Comparison of ENCODE assay signal across 8 cellular contexts in the genomic region with DNA sequence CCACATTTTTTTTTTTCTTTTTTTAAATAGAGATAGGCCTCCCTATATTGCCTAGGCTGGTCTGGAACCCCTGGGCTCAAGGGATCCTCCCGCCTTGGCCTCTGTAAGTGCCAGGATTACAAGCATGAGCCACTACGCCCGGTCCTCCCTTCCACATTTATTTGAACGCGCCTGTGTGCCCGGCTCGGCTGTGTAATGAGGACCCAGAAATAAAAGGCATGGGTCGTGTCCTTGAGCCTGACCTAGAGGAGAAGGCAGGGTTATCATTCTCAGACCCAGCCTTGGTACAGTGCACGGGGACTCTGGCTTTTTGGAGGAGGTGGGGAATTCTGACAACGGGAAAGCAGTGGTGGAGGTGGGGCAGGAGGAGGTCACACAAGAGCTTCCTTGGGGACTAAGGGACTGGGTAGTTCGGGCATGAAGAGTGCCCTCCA. TPM values are rescaled to one million over a fixed set of nuclear protein-coding genes. Genes with fewer than 3 reads are reported as not detected.
A peak's percentile ranks its signal among the peaks of the same experiment; 100 is the strongest.
DNase-seq lines count a peak whose midpoint lies in the region; ATAC-seq, FAIRE-seq and TF ChIP-seq lines count a peak whose summit lies in the region.

No MANE protein-coding gene starts in this region.

- dilution Hi-C loops in IMR-90 (cut with HindIII; ENCODE audit: low sequenced_read_pairs, unreplicated experiment), result no loop called here

- peak overlapping the region; percentile 8; the same call in 1 of the 2 replicates for H2BK120ac ChIP-seq in IMR-90 (ENCODE audit: low read depth, low read length)

- H3K9me3 ChIP-seq in IMR-90 (ENCODE audit: control insufficient read depth, insufficient read depth, low read length), result no peaks in the 10 kb centered on the region
- no peaks in the 10 kb centered on the region for H3K9me3 ChIP-seq in upper lobe of right lung

- peak overlapping the region; percentile 74 for H3K4me3 Mint-ChIP-seq in activated T-helper 17 cell treated with anti-CD3 and anti-CD28 coated beads, Interleukin-2, amount 50 U/mL, for 72 hours

- TF ChIP-seq CTCF in IMR-90 (conservative IDR thresholded peaks at IDR 0.05; ENCODE audit: low read depth, low read length) (no peak), upper lobe of right lung (IDR thresholded peaks at IDR 0.05) (no peak), D721Med (IDR thresholded peaks at IDR 0.05; ENCODE audit: insufficient read depth, missing control alignments) (no peak)

- H3K4me3 ChIP-seq in IMR-90 (ENCODE audit: insufficient read depth, low read depth, low read length) (peak overlapping the region; percentile 69), upper lobe of right lung (peak overlapping the region; percentile 80)

- no peaks in the 10 kb centered on the region for H3K9me1 ChIP-seq in IMR-90 (ENCODE audit: insufficient read depth, low read length)

- peak overlapping the region; percentile 100 for H3K4me2 ChIP-seq in IMR-90 (ENCODE audit: low read depth, low read length)

- no peak for FAIRE-seq in D721Med (lab: Jason Lieb, UNC)

- no TSS peak for BruUV-seq in IMR-90 (replicated peaks; lab: Mats Ljungman, UMichigan)

- H3K27me3 ChIP-seq in IMR-90 (ENCODE audit: control insufficient read depth, insufficient read depth, low read length), result no peaks in the 10 kb centered on the region
- H3K27me3 ChIP-seq in upper lobe of right lung, result no peaks in the 10 kb centered on the region

- H3K56ac ChIP-seq in IMR-90 (ENCODE audit: extremely low read depth, insufficient read depth, low read length), result peak overlapping the region; percentile 87

- intact Hi-C loops in IMR-90 (cut with micrococcal nuclease), result loop anchor here (1.0 kb wide), 1 partner anchor 271 kb away; no protein-coding TSS in a partner anchor
- intact Hi-C loops in left colon (cut with DNase I, micrococcal nuclease), result no loop called here
- intact Hi-C loops in upper lobe of right lung (cut with DNase I), result no loop called here

- H2BK20ac ChIP-seq in IMR-90 (ENCODE audit: low read depth, low read length), result no peak overlapping the region

- peak overlapping the region; percentile 33; the same call in 1 of the 2 replicates for H3K27ac ChIP-seq in IMR-90 (ENCODE audit: insufficient read depth, low read length)
- no peak overlapping the region for H3K27ac ChIP-seq in upper lobe of right lung

- peak overlapping the region; percentile 47 for H2AK9ac ChIP-seq in IMR-90 (replicated peaks; ENCODE audit: low read depth, low read length, poor library complexity)

- H3K36me3 ChIP-seq in IMR-90 (ENCODE audit: control insufficient read depth, insufficient read depth, low read length) (no peaks in the 10 kb centered on the region), upper lobe of right lung (no peaks in the 10 kb centered on the region)

- no peak overlapping the region for H2AK5ac ChIP-seq in IMR-90 (ENCODE audit: low read depth, low read length)

- TF ChIP-seq POLR2A in IMR-90 (IDR thresholded peaks at IDR 0.05; ENCODE audit: low read depth, low read length), result no peak

- DNase-seq in D341Med (ENCODE audit: low spot score), result peak; percentile 42
- no peak for DNase-seq in IMR-90
- no peak for DNase-seq in left colon
- no peak for DNase-seq in upper lobe of right lung
- no peak for DNase-seq in D721Med (ENCODE audit: insufficient read length, low spot score)
- DNase-seq in NCI-H2081 (lab: John Stamatoyannopoulos, UW), result no peak

- H3K9ac ChIP-seq in IMR-90 (ENCODE audit: low read depth, low read length), result peak overlapping the region; percentile 62

- CTCF ChIA-PET in IMR-90 (lab: Yijun Ruan, JAX), result no interaction called here

- peak overlapping the region; percentile 47 for H3K4ac ChIP-seq in IMR-90 (ENCODE audit: low read depth, low read length)

- H3K79me1 ChIP-seq in IMR-90 (ENCODE audit: low read depth in 1 of 2, low read length in 2 of 2), result peaks cover 0 to 12% of the 10 kb centered on the region in 2 experiments; a peak in 1 of 4 replicates

- peak overlapping the region; percentile 62 for H3K27ac Mint-ChIP-seq in activated T-helper 17 cell treated with anti-CD3 and anti-CD28 coated beads, Interleukin-2, amount 50 U/mL, for 72 hours

- ATAC-seq in IMR-90 (ENCODE audit: low read depth), result no peak
- ATAC-seq in activated T-helper 17 cell treated with anti-CD3 and anti-CD28 coated beads, Interleukin-2, amount 50 U/mL, for 72 hours (replicated peaks), result no peak
- ATAC-seq in left colon, result peak; percentile 23
- no peak for ATAC-seq in upper lobe of right lung
- no peak for ATAC-seq in GM21381 (IDR thresholded peaks at IDR 0.05; ENCODE audit: unreplicated experiment)

- H2BK5ac ChIP-seq in IMR-90 (ENCODE audit: low read depth, low read length, poor library complexity, severe bottlenecking), result no peak overlapping the region

- no peak overlapping the region for H2BK15ac ChIP-seq in IMR-90 (ENCODE audit: low read depth, low read length)

- no peak overlapping the region for H4K5ac ChIP-seq in IMR-90 (ENCODE audit: low read depth, low read length)

- H3K9me3 Mint-ChIP-seq in activated T-helper 17 cell treated with anti-CD3 and anti-CD28 coated beads, Interleukin-2, amount 50 U/mL, for 72 hours, result no peaks in the 10 kb centered on the region

- in situ Hi-C loops in IMR-90 (cut with MboI; ENCODE audit: low sequenced_read_pairs), result no loop called here

- H3K4me1 ChIP-seq in IMR-90 (ENCODE audit: control insufficient read depth, insufficient read depth, low read length), result peaks cover 4% of the 10 kb centered on the region
- peaks cover 11% of the 10 kb centered on the region for H3K4me1 ChIP-seq in upper lobe of right lung

- H3K27me3 Mint-ChIP-seq in activated T-helper 17 cell treated with anti-CD3 and anti-CD28 coated beads, Interleukin-2, amount 50 U/mL, for 72 hours, result no peaks in the 10 kb centered on the region

- H4K8ac ChIP-seq in IMR-90 (ENCODE audit: low read depth in 2 of 2, low read length in 2 of 2), result peak overlapping the region in 1 of 2 experiments; percentile 48; a peak in 1 of 4 replicates

- peaks cover 5% of the 10 kb centered on the region for H3K36me3 Mint-ChIP-seq in activated T-helper 17 cell treated with anti-CD3 and anti-CD28 coated beads, Interleukin-2, amount 50 U/mL, for 72 hours (ENCODE audit: low read depth)

- 5% methylated on average over 4 of the region's 11 CpGs; no CpG with 5 or more reads in 1 of the 2 experiments for WGBS in IMR-90 (ENCODE audit: extremely low coverage in 2 of 2, insufficient read length in 1 of 2), 2 experiments

- TF ChIP-seq RAD21 in IMR-90 (IDR thresholded peaks at IDR 0.05; ENCODE audit: low read length), result no peak

- POLR2A ChIA-PET in IMR-90 (lab: Charles Lee; ENCODE audit: unreplicated experiment), result no interaction called here

- peak overlapping the region; percentile 54 for H3K23ac ChIP-seq in IMR-90 (ENCODE audit: low read depth, low read length)

- peak overlapping the region; percentile 24; the same call in 1 of the 2 replicates for H3K14ac ChIP-seq in IMR-90 (replicated peaks; ENCODE audit: low read depth, low read length)

- H3K18ac ChIP-seq in IMR-90 (ENCODE audit: low read depth, low read length), result no peak overlapping the region

- H4K91ac ChIP-seq in IMR-90 (ENCODE audit: insufficient read depth, low read depth, low read length), result peak overlapping the region; percentile 79

- H2AFZ ChIP-seq in IMR-90 (replicated peaks; ENCODE audit: low read length, poor library complexity), result peak overlapping the region; percentile 84

- H3K4me1 Mint-ChIP-seq in activated T-helper 17 cell treated with anti-CD3 and anti-CD28 coated beads, Interleukin-2, amount 50 U/mL, for 72 hours, result peaks cover 7% of the 10 kb centered on the region

- no peaks in the 10 kb centered on the region for H4K20me1 ChIP-seq in IMR-90 (ENCODE audit: insufficient read depth, low read length)

TF ChIP-seq in IMR-90, 13 proteins besides CTCF, POLR2A, EP300 and RAD21:
- TF ChIP-seq CHD1 (IDR thresholded peaks at IDR 0.05; ENCODE audit: low read depth, low read length) (no peak), NFE2L2 (IDR thresholded peaks at IDR 0.05; ENCODE audit: low read depth, low read length) (no peak), MXI1 (IDR thresholded peaks at IDR 0.05; ENCODE audit: borderline replicate concordance, low read depth, low read length) (no peak), CEBPB (IDR thresholded peaks at IDR 0.05; ENCODE audit: low read depth, low read length) (no peak), MAFK (IDR thresholded peaks at IDR 0.05; ENCODE audit: low read depth, low read length) (no peak), MAZ (IDR thresholded peaks at IDR 0.05; ENCODE audit: borderline replicate concordance, low read depth, low read length) (no peak), BHLHE40 (IDR thresholded peaks at IDR 0.05; ENCODE audit: low read depth, low read length) (no peak), RFX5 (IDR thresholded peaks at IDR 0.05; ENCODE audit: low read depth, low read length) (no peak)
- TF ChIP-seq, protein P1, sequence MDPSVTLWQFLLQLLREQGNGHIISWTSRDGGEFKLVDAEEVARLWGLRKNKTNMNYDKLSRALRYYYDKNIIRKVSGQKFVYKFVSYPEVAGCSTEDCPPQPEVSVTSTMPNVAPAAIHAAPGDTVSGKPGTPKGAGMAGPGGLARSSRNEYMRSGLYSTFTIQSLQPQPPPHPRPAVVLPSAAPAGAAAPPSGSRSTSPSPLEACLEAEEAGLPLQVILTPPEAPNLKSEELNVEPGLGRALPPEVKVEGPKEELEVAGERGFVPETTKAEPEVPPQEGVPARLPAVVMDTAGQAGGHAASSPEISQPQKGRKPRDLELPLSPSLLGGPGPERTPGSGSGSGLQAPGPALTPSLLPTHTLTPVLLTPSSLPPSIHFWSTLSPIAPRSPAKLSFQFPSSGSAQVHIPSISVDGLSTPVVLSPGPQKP (IDR thresholded peaks at IDR 0.05; ENCODE audit: borderline replicate concordance, low read depth, low read length), result no peak
TF ChIP-seq in IMR-90: peak in this region for 0.

RNA-seq across cellular contexts. Expression of a gene that starts 0.8 kb away (rescaled TPM):
- total RNA-seq in IMR-90 (2012; rRNA removed) (51.8 and 80.0 TPM in 2 replicates), left colon (10 to 100 TPM in 1 of 2 donors, 1 to 10 TPM in 1; 4.3 to 17.7 TPM), upper lobe of right lung (1.5 TPM)
- polyA plus RNA-seq in IMR-90 (2012; rRNA removed), result 17.4 and 20.9 TPM in 2 replicates
- 1.3 and 2.8 TPM in 2 replicates for polyA plus RNA-seq in IMR-90 (2012; cell fraction: cytosol; rRNA removed)
- 1.9 and 10.4 TPM in 2 replicates for polyA plus RNA-seq in IMR-90 (2012; cell fraction: nucleus; rRNA removed; ENCODE audit: low replicate concordance)
- 10 to 100 TPM; 69.7 to 79.4 TPM for total RNA-seq in activated T-helper 17 cell treated with anti-CD3 and anti-CD28 coated beads, Interleukin-2, amount 50 U/mL, for 72 hours

RNA-seq across cellular contexts. Expression of a gene that starts 52.4 kb away (rescaled TPM):
- total RNA-seq in IMR-90 (2012; rRNA removed) (31.7 and 42.8 TPM in 2 replicates), left colon (1 to 10 TPM; 6.8 TPM), upper lobe of right lung (43.7 TPM)
- 21.5 and 21.8 TPM in 2 replicates for polyA plus RNA-seq in IMR-90 (2012; rRNA removed)
- 7.4 and 16.9 TPM in 2 replicates for polyA plus RNA-seq in IMR-90 (2012; cell fraction: cytosol; rRNA removed)
- 21.6 and 26.1 TPM in 2 replicates for polyA plus RNA-seq in IMR-90 (2012; cell fraction: nucleus; rRNA removed; ENCODE audit: low replicate concordance)
- under 1 TPM; 0.66 to 0.89 TPM for total RNA-seq in activated T-helper 17 cell treated with anti-CD3 and anti-CD28 coated beads, Interleukin-2, amount 50 U/mL, for 72 hours

Comparison
In these comparisons a context has a peak if more than half of its experiments do, and no peak if none do; other contexts are left out.
1. RNA of a gene that starts 52.4 kb away (total RNA-seq): 43.7 TPM in upper lobe of right lung (single experiment), 31.7 to 42.8 TPM in IMR-90 and 6.8 TPM in left colon; 0.66 to 0.89 TPM in activated T-helper 17 cell treated with anti-CD3 and anti-CD28 coated beads, Interleukin-2, amount 50 U/mL, for 72 hours; every median in the first group is over 4 times any median in the second.